30 cellular contexts compared by ENCODE assay signal in the genomic region with DNA sequence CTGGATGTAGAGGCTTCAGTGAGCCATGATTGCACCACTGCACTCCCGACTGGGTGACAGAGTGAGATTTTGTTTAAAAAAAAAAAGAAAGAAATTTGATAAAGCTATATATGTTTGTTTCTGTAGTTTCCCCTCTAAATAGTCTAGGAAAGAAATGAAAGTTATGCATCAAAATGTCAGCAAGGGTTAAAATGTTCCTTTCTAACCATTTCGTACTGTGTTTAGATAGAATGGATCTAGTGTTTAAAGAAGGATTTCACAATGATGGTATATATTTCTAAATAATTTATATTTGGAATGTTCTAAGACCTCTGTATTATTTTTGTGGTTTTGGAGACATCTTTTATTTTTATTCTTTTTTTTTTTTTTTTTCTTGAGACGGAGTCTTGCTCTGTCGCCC. TPM values are rescaled to one million over a fixed set of nuclear protein-coding genes. Genes with fewer than 3 reads are reported as not detected.
"Had no signal": no experiment of that assay in that cellular context is flagged by ENCODE, and none has a peak within 500 bp of the region (broad histone marks: within the 10 kb centered on the region; RNA-seq: fewer than 3 reads in every experiment).

No MANE protein-coding gene starts in this region.

- H3K4me1 Mint-ChIP-seq: activated CD4-positive, alpha-beta T cell treated with anti-CD3 and anti-CD28 coated beads for 36 hours; activated CD4-positive, alpha-beta T cell treated with anti-CD3 and anti-CD28 coated beads, Interleukin-2, amount 10 ng/mL, durations not matched to agents 24 days and 14 days; activated CD8-positive, alpha-beta memory T cell treated with anti-CD3 and anti-CD28 coated beads, Interleukin-2, amount 10 ng/mL, durations not matched to agents 7 days and 5 days; activated naive CD4-positive, alpha-beta T cell treated with anti-CD3 and anti-CD28 coated beads, Interleukin-2, amount 10 ng/mL, durations not matched to agents 7 days and 5 days; activated naive CD8-positive, alpha-beta T cell treated with anti-CD3 and anti-CD28 coated beads, Interleukin-2, amount 10 ng/mL, durations not matched to agents 7 days and 5 days; central memory CD8-positive, alpha-beta T cell had no signal

- H3K27me3 ChIP-seq: brain microvascular endothelial cell, esophagus muscularis mucosa had no signal

- H3K9me3 Mint-ChIP-seq: activated CD4-positive, alpha-beta memory T cell treated with anti-CD3 and anti-CD28 coated beads for 36 hours; activated CD4-positive, alpha-beta T cell treated with anti-CD3 and anti-CD28 coated beads, Interleukin-2, amount 10 ng/mL, durations not matched to agents 24 days and 14 days; activated naive CD4-positive, alpha-beta T cell treated with anti-CD3 and anti-CD28 coated beads, Interleukin-2, amount 10 ng/mL, durations not matched to agents 7 days and 5 days; activated naive CD4-positive, alpha-beta T cell treated with anti-CD3 and anti-CD28 coated beads, Interleukin-2, amount 50 U/mL, for 72 hours; central memory CD8-positive, alpha-beta T cell; effector memory CD8-positive, alpha-beta T cell had no signal

- DNase-seq: activated CD4-positive, alpha-beta memory T cell treated with anti-CD3 and anti-CD28 coated beads for 36 hours; activated CD4-positive, alpha-beta T cell treated with anti-CD3 and anti-CD28 coated beads for 36 hours; activated CD4-positive, alpha-beta T cell treated with anti-CD3 and anti-CD28 coated beads, Interleukin-2, amount 10 ng/mL, durations not matched to agents 24 days and 14 days; activated CD4-positive, CD25-positive, alpha-beta regulatory T cell; activated CD4-positive, CD25-positive, alpha-beta regulatory T cell treated with anti-CD3 and anti-CD28 coated beads, Interleukin-2, amount 50 U/mL, for 72 hours; activated CD8-positive, alpha-beta memory T cell treated with anti-CD3 and anti-CD28 coated beads, Interleukin-2, amount 10 ng/mL, durations not matched to agents 7 days and 5 days; activated CD8-positive, alpha-beta memory T cell treated with anti-CD3 and anti-CD28 coated beads, Interleukin-2, amount 50 U/mL, for 4 hours; activated CD8-positive, alpha-beta T cell treated with anti-CD3 and anti-CD28 coated beads, Interleukin-2, amount 10 ng/mL, durations not matched to agents 7 days and 5 days; activated gamma-delta T cell; activated naive CD4-positive, alpha-beta T cell; activated naive CD4-positive, alpha-beta T cell treated with anti-CD3 and anti-CD28 coated beads, Interleukin-2, amount 10 ng/mL, durations not matched to agents 7 days and 5 days; activated naive CD8-positive, alpha-beta T cell treated with anti-CD3 and anti-CD28 coated beads, Interleukin-2, amount 10 ng/mL, durations not matched to agents 7 days and 5 days; activated T-cell treated with anti-CD3 and anti-CD28 coated beads, Interleukin-2, amount 50 U/mL, for 1 hour; activated T-cell treated with anti-CD3 and anti-CD28 coated beads, Interleukin-2, amount 50 U/mL, for 48 hours; amniotic stem cell; anterior cingulate cortex; brain microvascular endothelial cell; cortex of kidney; dermis blood vessel endothelial cell; effector CD4-positive, alpha-beta T cell; effector memory CD8-positive, alpha-beta T cell; erythroblast; foreskin fibroblast; head of caudate nucleus; T-helper 2 cell had no signal

- ATAC-seq: activated CD4-positive, alpha-beta T cell treated with anti-CD3 and anti-CD28 coated beads for 36 hours; activated CD8-positive, alpha-beta memory T cell treated with anti-CD3 and anti-CD28 coated beads, Interleukin-2, amount 10 ng/mL, durations not matched to agents 7 days and 5 days; activated CD8-positive, alpha-beta T cell treated with anti-CD3 and anti-CD28 coated beads, Interleukin-2, amount 10 ng/mL, durations not matched to agents 7 days and 5 days; activated naive CD4-positive, alpha-beta T cell treated with anti-CD3 and anti-CD28 coated beads, Interleukin-2, amount 50 U/mL, for 72 hours; effector memory CD8-positive, alpha-beta T cell had no signal

- H3K4me3 Mint-ChIP-seq: activated CD4-positive, alpha-beta memory T cell treated with anti-CD3 and anti-CD28 coated beads for 36 hours; activated CD4-positive, alpha-beta T cell treated with anti-CD3 and anti-CD28 coated beads for 36 hours; activated CD4-positive, alpha-beta T cell treated with anti-CD3 and anti-CD28 coated beads, Interleukin-2, amount 10 ng/mL, durations not matched to agents 24 days and 14 days; activated CD8-positive, alpha-beta memory T cell treated with anti-CD3 and anti-CD28 coated beads, Interleukin-2, amount 10 ng/mL, durations not matched to agents 7 days and 5 days; activated CD8-positive, alpha-beta T cell treated with anti-CD3 and anti-CD28 coated beads, Interleukin-2, amount 10 ng/mL, durations not matched to agents 7 days and 5 days; activated naive CD4-positive, alpha-beta T cell treated with anti-CD3 and anti-CD28 coated beads, Interleukin-2, amount 10 ng/mL, durations not matched to agents 7 days and 5 days; activated naive CD8-positive, alpha-beta T cell treated with anti-CD3 and anti-CD28 coated beads, Interleukin-2, amount 10 ng/mL, durations not matched to agents 7 days and 5 days; central memory CD8-positive, alpha-beta T cell; effector memory CD8-positive, alpha-beta T cell had no signal

- H3K4me3 ChIP-seq: esophagus muscularis mucosa had no signal

- H3K27ac ChIP-seq: brain microvascular endothelial cell, esophagus muscularis mucosa had no signal

- H3K27me3 Mint-ChIP-seq: activated CD4-positive, alpha-beta memory T cell treated with anti-CD3 and anti-CD28 coated beads for 36 hours; activated CD4-positive, alpha-beta T cell treated with anti-CD3 and anti-CD28 coated beads, Interleukin-2, amount 10 ng/mL, durations not matched to agents 24 days and 14 days; activated naive CD4-positive, alpha-beta T cell treated with anti-CD3 and anti-CD28 coated beads, Interleukin-2, amount 10 ng/mL, durations not matched to agents 7 days and 5 days; central memory CD8-positive, alpha-beta T cell had no signal

- H3K9me3 ChIP-seq: esophagus muscularis mucosa had no signal

- H3K36me3 ChIP-seq: brain microvascular endothelial cell, esophagus muscularis mucosa had no signal

- H3K27ac Mint-ChIP-seq: activated CD4-positive, alpha-beta memory T cell treated with anti-CD3 and anti-CD28 coated beads for 36 hours; activated CD4-positive, alpha-beta T cell treated with anti-CD3 and anti-CD28 coated beads for 36 hours; activated CD4-positive, alpha-beta T cell treated with anti-CD3 and anti-CD28 coated beads, Interleukin-2, amount 10 ng/mL, durations not matched to agents 24 days and 14 days; activated CD8-positive, alpha-beta memory T cell treated with anti-CD3 and anti-CD28 coated beads, Interleukin-2, amount 10 ng/mL, durations not matched to agents 7 days and 5 days; activated CD8-positive, alpha-beta T cell treated with anti-CD3 and anti-CD28 coated beads, Interleukin-2, amount 10 ng/mL, durations not matched to agents 7 days and 5 days; activated naive CD4-positive, alpha-beta T cell treated with anti-CD3 and anti-CD28 coated beads, Interleukin-2, amount 10 ng/mL, durations not matched to agents 7 days and 5 days; activated naive CD4-positive, alpha-beta T cell treated with anti-CD3 and anti-CD28 coated beads, Interleukin-2, amount 50 U/mL, for 72 hours; activated naive CD8-positive, alpha-beta T cell treated with anti-CD3 and anti-CD28 coated beads, Interleukin-2, amount 10 ng/mL, durations not matched to agents 7 days and 5 days; effector memory CD8-positive, alpha-beta T cell had no signal

- H3K36me3 Mint-ChIP-seq: activated CD4-positive, alpha-beta memory T cell treated with anti-CD3 and anti-CD28 coated beads for 36 hours; activated CD8-positive, alpha-beta memory T cell treated with anti-CD3 and anti-CD28 coated beads, Interleukin-2, amount 10 ng/mL, durations not matched to agents 7 days and 5 days; activated naive CD4-positive, alpha-beta T cell treated with anti-CD3 and anti-CD28 coated beads, Interleukin-2, amount 10 ng/mL, durations not matched to agents 7 days and 5 days; activated naive CD4-positive, alpha-beta T cell treated with anti-CD3 and anti-CD28 coated beads, Interleukin-2, amount 50 U/mL, for 72 hours; activated naive CD8-positive, alpha-beta T cell treated with anti-CD3 and anti-CD28 coated beads, Interleukin-2, amount 10 ng/mL, durations not matched to agents 7 days and 5 days had no signal

RNA-seq across cellular contexts. Expression of gene TEK, which starts 22.7 kb away (rescaled TPM):
- total RNA-seq: activated CD4-positive, alpha-beta memory T cell treated with anti-CD3 and anti-CD28 coated beads for 36 hours; activated CD4-positive, alpha-beta T cell treated with anti-CD3 and anti-CD28 coated beads for 36 hours; activated CD4-positive, alpha-beta T cell treated with anti-CD3 and anti-CD28 coated beads, Interleukin-2, amount 10 ng/mL, durations not matched to agents 24 days and 14 days; activated CD8-positive, alpha-beta memory T cell treated with anti-CD3 and anti-CD28 coated beads for 36 hours; activated CD8-positive, alpha-beta memory T cell treated with anti-CD3 and anti-CD28 coated beads, Interleukin-2, amount 10 ng/mL, durations not matched to agents 7 days and 5 days; activated CD8-positive, alpha-beta T cell treated with anti-CD3 and anti-CD28 coated beads, Interleukin-2, amount 10 ng/mL, durations not matched to agents 7 days and 5 days; activated naive CD4-positive, alpha-beta T cell treated with anti-CD3 and anti-CD28 coated beads, Interleukin-2, amount 50 U/mL, for 72 hours; activated naive CD8-positive, alpha-beta T cell treated with anti-CD3 and anti-CD28 coated beads, Interleukin-2, amount 10 ng/mL, durations not matched to agents 7 days and 5 days; T-helper 1 cell treated with Interleukin-12 subunit alpha and Interleukin-12 subunit beta and Interleukin-4 antibody, amounts not matched to agents 30 ng/mL and 1 ng/mL, for 36 hours had no signal
